ENCODE assay signal across 23 cellular contexts in the genomic region with DNA sequence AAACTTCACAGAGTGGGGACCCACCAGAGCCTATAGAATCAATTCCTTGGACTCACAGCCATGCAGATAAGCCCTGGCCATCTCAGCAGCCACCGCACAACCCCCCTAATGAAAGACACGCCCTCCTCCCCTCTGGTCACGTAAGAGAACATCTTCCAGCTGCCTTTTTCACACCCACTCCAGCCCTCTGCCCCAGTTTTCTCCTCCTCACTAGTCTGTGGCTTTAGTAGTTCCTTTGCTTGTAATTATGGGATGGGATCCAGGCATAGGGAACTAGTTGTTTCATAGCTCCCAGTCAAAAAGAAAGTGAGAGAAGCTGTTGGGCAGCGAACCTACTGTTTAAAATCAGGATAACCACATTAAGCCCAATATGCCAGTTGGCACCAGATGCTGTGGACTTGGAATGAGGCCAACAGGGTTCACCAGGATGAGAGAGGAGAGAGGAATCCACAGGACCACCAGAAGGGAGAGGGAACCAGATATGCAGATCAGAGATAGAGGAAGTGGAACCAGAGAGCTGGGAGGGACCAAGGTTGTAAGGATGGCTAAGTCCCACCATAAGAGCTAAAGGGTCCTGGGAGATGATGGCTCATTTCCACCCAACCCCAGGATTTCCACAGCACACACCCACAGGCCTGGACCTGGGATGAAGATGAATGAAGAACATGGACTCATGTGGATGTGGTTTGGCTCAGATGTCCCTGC. TPM values are rescaled to one million over a fixed set of nuclear protein-coding genes. Genes with fewer than 3 reads are reported as not detected.
DNase-seq lines count a peak whose midpoint lies in the region; ATAC-seq and TF ChIP-seq lines count a peak whose summit lies in the region.
"Had no signal": no experiment of that assay in that cellular context is flagged by ENCODE, and none has a peak within 500 bp of the region (broad histone marks: within the 10 kb centered on the region; RNA-seq: fewer than 3 reads in every experiment).

No MANE protein-coding gene starts in this region.

- H3K79me2 ChIP-seq in mesendoderm (ENCODE audit: control insufficient read depth, insufficient read depth, low read length) = no peaks in the 10 kb centered on the region

- H3K4me3 ChIP-seq in mesendoderm (ENCODE audit: low read length) (no peak overlapping the region), prostate gland (no peak overlapping the region)
- H3K4me3 ChIP-seq: esophagus muscularis mucosa, left ventricle myocardium inferior, ovary, sigmoid colon had no signal

- H3K4me1 Mint-ChIP-seq in activated B cell treated with CpG ODN at 0.5 μM for 24 hours = peaks cover 33% of the 10 kb centered on the region

- no peaks in the 10 kb centered on the region for H3K9me3 ChIP-seq in prostate gland
- H3K9me3 ChIP-seq: esophagus muscularis mucosa, left ventricle myocardium inferior, ovary, sigmoid colon had no signal

- H3K27ac ChIP-seq in mesendoderm (ENCODE audit: low read depth, low read length) (no peak overlapping the region), prostate gland (no peak overlapping the region)
- H3K27ac ChIP-seq: esophagus muscularis mucosa, left ventricle myocardium inferior, ovary, sigmoid colon had no signal

- no peak overlapping the region for H3K23ac ChIP-seq in mesendoderm (ENCODE audit: low read length)

- H2BK15ac ChIP-seq in mesendoderm (replicated peaks; ENCODE audit: low read depth) = no peak overlapping the region

- CTCF ChIA-PET in activated B cell treated with CpG ODN at 0.5 μM for 24 hours (lab: Charles Lee) = interaction anchor here (1.0 kb wide), 1 partner anchor 27 kb away, joined by 3 read pairs; no protein-coding TSS in a partner anchor

- no peak overlapping the region for H3K18ac ChIP-seq in mesendoderm (ENCODE audit: low read length)

- peaks cover 53% of the 10 kb centered on the region for H3K36me3 Mint-ChIP-seq in activated B cell treated with CpG ODN at 0.5 μM for 24 hours (ENCODE audit: low read depth)

- TF ChIP-seq POLR2A in GM18505 (IDR thresholded peaks at IDR 0.05; ENCODE audit: borderline replicate concordance, extremely low read depth, insufficient read depth, insufficient read length) (no peak), prostate gland (IDR thresholded peaks at IDR 0.05) (no peak)

- DNase-seq in CD1c-positive myeloid dendritic cell (ENCODE audit: extremely low spot score) = peak; percentile 76
- peak; percentile 85 for DNase-seq in MV-4-11 (lab: John Stamatoyannopoulos, UW)
- no peak for DNase-seq in activated B cell treated with CpG ODN at 0.5 μM for 24 hours
- peak; percentile 24 for DNase-seq in myocyte (ENCODE audit: low read depth)
- DNase-seq in mesendoderm = no peak
- DNase-seq in NCI-H1105 (lab: John Stamatoyannopoulos, UW) = no peak
- no peak for DNase-seq in prostate gland (ENCODE audit: low spot score)
- DNase-seq: activated CD4-positive, alpha-beta T cell treated with anti-CD3 and anti-CD28 coated beads, Interleukin-2, amount 10 ng/mL, durations not matched to agents 24 days and 14 days; activated CD8-positive, alpha-beta memory T cell treated with anti-CD3 and anti-CD28 coated beads, Interleukin-2, amount 50 U/mL, for 48 hours; activated gamma-delta T cell treated with Interleukin-2 at 50 U/mL for 16 hours; amygdala; central memory CD4-positive, alpha-beta T cell; effector CD4-positive, alpha-beta T cell; GDM1; head of caudate nucleus; left ventricle myocardium inferior; NCI-H146; NCI-H510A treated with DMSO at 0.1 percent for 48 hours; ovary; sigmoid colon; stimulated activated CD4-positive, alpha-beta T cell treated with anti-CD3 and anti-CD28 coated beads, Interleukin-1b, Interleukin-23, amount 100 ng/mL, for 48 hours had no signal

- H4K5ac ChIP-seq in mesendoderm (ENCODE audit: low read length) = no peak overlapping the region

- H3K4ac ChIP-seq in mesendoderm (ENCODE audit: low read depth, low read length) = no peak overlapping the region

- no peaks in the 10 kb centered on the region for H3K27me3 ChIP-seq in mesendoderm (ENCODE audit: insufficient read depth, low read length, poor library complexity)
- no peaks in the 10 kb centered on the region for H3K27me3 ChIP-seq in prostate gland (replicated peaks; ENCODE audit: insufficient read depth)
- H3K27me3 ChIP-seq: esophagus muscularis mucosa, ovary, sigmoid colon had no signal

- intact Hi-C loops in activated B cell treated with CpG ODN at 0.5 μM for 24 hours (cut with micrococcal nuclease) = no loop called here
- intact Hi-C loops in prostate gland (cut with DNase I) = no loop called here

- H3K4me2 ChIP-seq in mesendoderm (ENCODE audit: low read length) = no peak overlapping the region

- no peak overlapping the region for H3K4me3 Mint-ChIP-seq in activated B cell treated with CpG ODN at 0.5 μM for 24 hours
- H3K4me3 Mint-ChIP-seq: activated CD4-positive, alpha-beta T cell treated with anti-CD3 and anti-CD28 coated beads, Interleukin-2, amount 10 ng/mL, durations not matched to agents 24 days and 14 days had no signal

- H3K79me1 ChIP-seq in mesendoderm (ENCODE audit: low read length) = no peaks in the 10 kb centered on the region

- WGBS in mesendoderm (ENCODE audit: extremely low coverage, insufficient coverage, low lambda C conversion rate) = no CpG with 5 or more reads among the region's 4 CpGs
- 61% methylated on average over 4 of the region's 4 CpGs for WGBS in prostate gland

- H3K56ac ChIP-seq in mesendoderm (ENCODE audit: low read length) = no peak overlapping the region

- H2BK5ac ChIP-seq in mesendoderm (ENCODE audit: low read length) = no peak overlapping the region

- peak overlapping the region; percentile 10 for H3K27ac Mint-ChIP-seq in activated B cell treated with CpG ODN at 0.5 μM for 24 hours
- H3K27ac Mint-ChIP-seq: activated CD4-positive, alpha-beta T cell treated with anti-CD3 and anti-CD28 coated beads, Interleukin-2, amount 10 ng/mL, durations not matched to agents 24 days and 14 days had no signal

- H3K9ac ChIP-seq in mesendoderm (ENCODE audit: low read length) = no peak overlapping the region

- no peaks in the 10 kb centered on the region for H3K9me3 Mint-ChIP-seq in activated B cell treated with CpG ODN at 0.5 μM for 24 hours
- H3K9me3 Mint-ChIP-seq: activated CD4-positive, alpha-beta T cell treated with anti-CD3 and anti-CD28 coated beads, Interleukin-2, amount 10 ng/mL, durations not matched to agents 24 days and 14 days had no signal

- H3K27me3 Mint-ChIP-seq in activated B cell treated with CpG ODN at 0.5 μM for 24 hours = no peaks in the 10 kb centered on the region
- H3K27me3 Mint-ChIP-seq: activated CD4-positive, alpha-beta T cell treated with anti-CD3 and anti-CD28 coated beads, Interleukin-2, amount 10 ng/mL, durations not matched to agents 24 days and 14 days had no signal

- H4K8ac ChIP-seq in mesendoderm (ENCODE audit: low read depth, low read length) = no peak overlapping the region

- ATAC-seq in activated B cell treated with CpG ODN at 0.5 μM for 24 hours (ENCODE audit: low read depth) (peak; percentile 49), GM18505 (IDR thresholded peaks at IDR 0.05; ENCODE audit: unreplicated experiment) (no peak)

- POLR2A ChIA-PET in activated B cell treated with CpG ODN at 0.5 μM for 24 hours (lab: Charles Lee) = interaction anchor here (0.6 to 1.1 kb wide), 2 partner anchors 10 to 120 kb away, joined by 3 read pairs; a partner anchor contains a TSS

- no peak for TF ChIP-seq CTCF in activated B cell treated with CpG ODN at 0.5 μM for 24 hours (IDR thresholded peaks at IDR 0.05)
- TF ChIP-seq CTCF in prostate gland (IDR thresholded peaks at IDR 0.05) = no peak

- H3K4me1 ChIP-seq in mesendoderm (ENCODE audit: control insufficient read depth, low read depth, low read length) (no peaks in the 10 kb centered on the region), prostate gland (replicated peaks) (no peaks in the 10 kb centered on the region)
- H3K4me1 ChIP-seq: esophagus muscularis mucosa, left ventricle myocardium inferior, sigmoid colon had no signal

- no peak overlapping the region for H2BK120ac ChIP-seq in mesendoderm (ENCODE audit: low read depth, low read length)

- H2AK5ac ChIP-seq in mesendoderm (ENCODE audit: low read length) = no peak overlapping the region

- H3K36me3 ChIP-seq in mesendoderm (ENCODE audit: control insufficient read depth, insufficient read depth, low read length) (peaks cover 2% of the 10 kb centered on the region), prostate gland (no peaks in the 10 kb centered on the region)
- H3K36me3 ChIP-seq: ovary had no signal

RNA-seq across cellular contexts. Expression of a gene that starts 9.0 kb away (rescaled TPM):
- 55.4 and 61.7 TPM in 2 replicates for total RNA-seq in activated B cell treated with CpG ODN at 0.5 μM for 24 hours
- total RNA-seq in myocyte = 9.6 and 13.8 TPM in 2 replicates
- 13.9 TPM for polyA plus RNA-seq in myocyte (2012)
- 0.66 TPM for polyA plus RNA-seq in mesendoderm (2013, experiment 1 of 2)
- 0.84 TPM for polyA plus RNA-seq in mesendoderm (2013, experiment 2 of 2)
- total RNA-seq in prostate gland = 10 to 100 TPM; 15.6 to 15.9 TPM

RNA-seq across cellular contexts. Expression of a gene that starts 10.2 kb away (rescaled TPM):
- total RNA-seq in activated B cell treated with CpG ODN at 0.5 μM for 24 hours (77.5 and 79.9 TPM in 2 replicates), myocyte (6.2 and 10.4 TPM in 2 replicates), prostate gland (10 to 100 TPM in 1 of 2 donors, 1 to 10 TPM in 1; 8.7 to 19.8 TPM)
- 17.8 TPM for polyA plus RNA-seq in myocyte (2012)
- polyA plus RNA-seq in mesendoderm (2013, experiment 1 of 2) = 7.0 TPM
- polyA plus RNA-seq in mesendoderm (2013, experiment 2 of 2) = 6.1 TPM

RNA-seq across cellular contexts. Expression of a gene that starts 28.1 kb away (rescaled TPM):
- 65.3 and 81.6 TPM in 2 replicates for total RNA-seq in activated B cell treated with CpG ODN at 0.5 μM for 24 hours
- total RNA-seq in myocyte = 17.4 and 21.8 TPM in 2 replicates
- 26.4 TPM for polyA plus RNA-seq in myocyte (2012)
- 0.49 TPM for polyA plus RNA-seq in mesendoderm (2013, experiment 1 of 2)
- polyA plus RNA-seq in mesendoderm (2013, experiment 2 of 2) = 0.52 TPM
- 10 to 100 TPM; 15.9 to 35.9 TPM for total RNA-seq in prostate gland

RNA-seq across cellular contexts. Expression of a gene that starts 47.2 kb away (rescaled TPM):
- total RNA-seq in activated B cell treated with CpG ODN at 0.5 μM for 24 hours = 51.9 and 54.1 TPM in 2 replicates
- total RNA-seq in myocyte = 11.2 and 12.9 TPM in 2 replicates
- 17.4 TPM for polyA plus RNA-seq in myocyte (2012)
- polyA plus RNA-seq in mesendoderm (2013, experiment 1 of 2) = 0.13 TPM
- 0.15 TPM for polyA plus RNA-seq in mesendoderm (2013, experiment 2 of 2)
- total RNA-seq in prostate gland = 10 to 100 TPM; 12.2 to 12.4 TPM

Comparison
In these comparisons a context has a peak if more than half of its experiments do, and no peak if none do; other contexts are left out.
1. DNase-seq: peak in CD1c-positive myeloid dendritic cell (single experiment), MV-4-11 (single experiment) and myocyte (single experiment); none in activated B cell treated with CpG ODN at 0.5 μM for 24 hours (single experiment), mesendoderm (single experiment), NCI-H1105 (single experiment) and prostate gland (single experiment).